Comparison of ENCODE assay signal across 9 cellular contexts in genomic region chr3:36904641-36905040, GRCh38. TPM values are rescaled to one million over a fixed set of nuclear protein-coding genes. Genes with fewer than 3 reads are reported as not detected.
DNase-seq lines count a peak whose midpoint lies in the region; ATAC-seq and FAIRE-seq lines count a peak whose summit lies in the region.
"Had no signal": no experiment of that assay in that cellular context is flagged by ENCODE, and none has a peak within 500 bp of the region (broad histone marks: within the 10 kb centered on the region; RNA-seq: fewer than 3 reads in every experiment).

No MANE protein-coding gene starts in this region.

- no peaks in the 10 kb centered on the region for H3K27me3 Mint-ChIP-seq in CD4-positive, CD25-positive, alpha-beta regulatory T cell

- H3K27ac ChIP-seq in CD4-positive, CD25-positive, alpha-beta regulatory T cell (ENCODE audit: insufficient read depth, low read length, poor library complexity, severe bottlenecking), result peak overlapping the region; percentile 87

- ATAC-seq in CD4-positive, CD25-positive, alpha-beta regulatory T cell (ENCODE audit: low read depth in 2 of 2), result no peak
- no peak for ATAC-seq in HG03175 (IDR thresholded peaks at IDR 0.05; ENCODE audit: unreplicated experiment)

- in situ Hi-C loops in T47D (cut with HindIII; ENCODE audit: low pct_unique_long_range_greater_than_20kb, low sequenced_read_pairs), result no loop called here

- no peak overlapping the region for H3K4me3 ChIP-seq in CD4-positive, CD25-positive, alpha-beta regulatory T cell (ENCODE audit: low read depth, low read length)

- H3K4me3 Mint-ChIP-seq in CD4-positive, CD25-positive, alpha-beta regulatory T cell, result peak overlapping the region; percentile 32 to 93 (median 76)
- H3K4me3 Mint-ChIP-seq: activated T-helper 1 cell treated with anti-CD3 and anti-CD28 coated beads, Interleukin-12 subunit alpha, Interleukin-12 subunit beta, Interleukin-2, Interleukin-4 antibody, amounts not matched to agents 30 ng/mL and 10 ng/mL and 1 ng/mL, durations not matched to agents 14 hours and 24 hours and 36 hours had no signal

- H3K27me3 ChIP-seq in CD4-positive, CD25-positive, alpha-beta regulatory T cell (ENCODE audit: control insufficient read depth, insufficient read depth, low read length), result no peaks in the 10 kb centered on the region

- no peak for FAIRE-seq in urothelium cell line (lab: Jason Lieb, UNC)

- H3K36me3 ChIP-seq in CD4-positive, CD25-positive, alpha-beta regulatory T cell (ENCODE audit: control insufficient read depth, insufficient read depth, low read length), result peaks cover 17% of the 10 kb centered on the region

- peaks cover 29% of the 10 kb centered on the region for H3K36me3 Mint-ChIP-seq in CD4-positive, CD25-positive, alpha-beta regulatory T cell

- peaks cover 38 to 87% (median 73%) of the 10 kb centered on the region in 4 donors for H3K4me1 Mint-ChIP-seq in CD4-positive, CD25-positive, alpha-beta regulatory T cell

- no peak for DNase-seq in CD4-positive, CD25-positive, alpha-beta regulatory T cell
- peak; percentile 57 to 62 for DNase-seq in Kasumi-1 (lab: John Stamatoyannopoulos, UW)
- peak; percentile 56 to 76 for DNase-seq in T47D (ENCODE audit: low read depth in 1 of 2, low spot score in 1 of 2)
- DNase-seq in medulla oblongata (ENCODE audit: extremely low spot score), result peak; percentile 31
- DNase-seq in activated gamma-delta T cell (lab: John Stamatoyannopoulos, UW), result no peak
- DNase-seq in urothelium cell line (ENCODE audit: low spot score), result no peak
- no peak for DNase-seq in effector CD4-positive, alpha-beta T cell

- H3K9me3 Mint-ChIP-seq in CD4-positive, CD25-positive, alpha-beta regulatory T cell, result no peaks in the 10 kb centered on the region
- H3K9me3 Mint-ChIP-seq: activated T-helper 1 cell treated with anti-CD3 and anti-CD28 coated beads, Interleukin-12 subunit alpha, Interleukin-12 subunit beta, Interleukin-2, Interleukin-4 antibody, amounts not matched to agents 30 ng/mL and 10 ng/mL and 1 ng/mL, durations not matched to agents 14 hours and 24 hours and 36 hours had no signal

- H3K27ac Mint-ChIP-seq in CD4-positive, CD25-positive, alpha-beta regulatory T cell, result peak overlapping the region; percentile 27 to 96 (median 92)
- H3K27ac Mint-ChIP-seq: activated T-helper 1 cell treated with anti-CD3 and anti-CD28 coated beads, Interleukin-12 subunit alpha, Interleukin-12 subunit beta, Interleukin-2, Interleukin-4 antibody, amounts not matched to agents 30 ng/mL and 10 ng/mL and 1 ng/mL, durations not matched to agents 14 hours and 24 hours and 36 hours had no signal

- no peaks in the 10 kb centered on the region for H3K9me3 ChIP-seq in CD4-positive, CD25-positive, alpha-beta regulatory T cell (ENCODE audit: control insufficient read depth in 2 of 2, low read length in 2 of 2)

- H3K4me1 ChIP-seq in CD4-positive, CD25-positive, alpha-beta regulatory T cell (ENCODE audit: control insufficient read depth, insufficient read depth, low read length, poor library complexity, severe bottlenecking), result peaks cover 80% of the 10 kb centered on the region

RNA-seq across cellular contexts. Expression of gene TRANK1, which starts 40.2 kb away (rescaled TPM):
- 139 TPM for total RNA-seq in CD4-positive, CD25-positive, alpha-beta regulatory T cell
- polyA plus RNA-seq in CD4-positive, CD25-positive, alpha-beta regulatory T cell, result 10 to 100 TPM; 24.6 to 35.2 (median 27.1) TPM

Comparison
In these comparisons a context has a peak if more than half of its experiments do, and no peak if none do; other contexts are left out.
1. DNase-seq: peak in Kasumi-1 (2 of 2), T47D (2 of 2) and medulla oblongata (single experiment); none in CD4-positive, CD25-positive, alpha-beta regulatory T cell (0 of 3), activated gamma-delta T cell (single experiment), urothelium cell line (single experiment) and effector CD4-positive, alpha-beta T cell (single experiment).